In genomic region chr10:57579926-57580325, GRCh38 we compare ENCODE assay signal across 8 cellular contexts.
DNase-seq lines count a peak whose midpoint lies in the region; ATAC-seq and TF ChIP-seq lines count a peak whose summit lies in the region.

No MANE protein-coding gene starts in this region.

- H2AK5ac ChIP-seq in mesendoderm (ENCODE audit: low read length) = no peak overlapping the region

- no peaks in the 10 kb centered on the region for H3K27me3 Mint-ChIP-seq in activated CD8-positive, alpha-beta T cell treated with anti-CD3 and anti-CD28 coated beads, Interleukin-2, amount 10 ng/mL, durations not matched to agents 7 days and 5 days (ENCODE audit: low read depth)

- H3K4me3 ChIP-seq in adipocyte (ENCODE audit: low read length) = no peak overlapping the region
- no peak overlapping the region for H3K4me3 ChIP-seq in mesendoderm (ENCODE audit: low read length)
- no peak overlapping the region for H3K4me3 ChIP-seq in esophagus squamous epithelium
- no peak overlapping the region for H3K4me3 ChIP-seq in testis

- no peak overlapping the region for H3K23ac ChIP-seq in mesendoderm (ENCODE audit: low read length)

- peaks cover 6% of the 10 kb centered on the region for H3K9me3 Mint-ChIP-seq in activated CD8-positive, alpha-beta T cell treated with anti-CD3 and anti-CD28 coated beads, Interleukin-2, amount 10 ng/mL, durations not matched to agents 7 days and 5 days (ENCODE audit: insufficient read depth)

- H3K9ac ChIP-seq in adipocyte (ENCODE audit: low read length) = no peak overlapping the region
- no peak overlapping the region for H3K9ac ChIP-seq in mesendoderm (ENCODE audit: low read length)

- TF ChIP-seq CTCF in esophagus squamous epithelium (IDR thresholded peaks at IDR 0.05) (no peak), testis (IDR thresholded peaks at IDR 0.05) (peak in 1 of 3 experiments; percentile 16)

- no peaks in the 10 kb centered on the region for H3K79me1 ChIP-seq in mesendoderm (ENCODE audit: low read length)

- no peak overlapping the region for H4K8ac ChIP-seq in mesendoderm (ENCODE audit: low read depth, low read length)

- no peak overlapping the region for H4K5ac ChIP-seq in mesendoderm (ENCODE audit: low read length)

- H2BK120ac ChIP-seq in mesendoderm (ENCODE audit: low read depth, low read length) = peak overlapping the region; percentile 61

- H3K56ac ChIP-seq in mesendoderm (ENCODE audit: low read length) = no peak overlapping the region

- no peak overlapping the region for H3K18ac ChIP-seq in mesendoderm (ENCODE audit: low read length)

- H3K9me3 ChIP-seq in adipocyte (ENCODE audit: control insufficient read depth, low read length) (peaks cover 16% of the 10 kb centered on the region), esophagus squamous epithelium (peaks cover 0 to 6% (median 0%) of the 10 kb centered on the region in 3 donors), testis (no peaks in the 10 kb centered on the region)

- no peaks in the 10 kb centered on the region for H3K36me3 Mint-ChIP-seq in activated CD8-positive, alpha-beta T cell treated with anti-CD3 and anti-CD28 coated beads, Interleukin-2, amount 10 ng/mL, durations not matched to agents 7 days and 5 days (ENCODE audit: low read depth)

- no peak overlapping the region for H2BK5ac ChIP-seq in mesendoderm (ENCODE audit: low read length)

- no peaks in the 10 kb centered on the region for H3K4me1 ChIP-seq in adipocyte (ENCODE audit: control insufficient read depth, insufficient read depth, low read length)
- no peaks in the 10 kb centered on the region for H3K4me1 ChIP-seq in mesendoderm (ENCODE audit: control insufficient read depth, low read depth, low read length)
- no peaks in the 10 kb centered on the region for H3K4me1 ChIP-seq in esophagus squamous epithelium
- no peaks in the 10 kb centered on the region for H3K4me1 ChIP-seq in testis

- H3K79me2 ChIP-seq in mesendoderm (ENCODE audit: control insufficient read depth, insufficient read depth, low read length) = no peaks in the 10 kb centered on the region

- H3K36me3 ChIP-seq in adipocyte (ENCODE audit: control insufficient read depth, insufficient read depth, low read length, severe bottlenecking) = no peaks in the 10 kb centered on the region
- no peaks in the 10 kb centered on the region for H3K36me3 ChIP-seq in mesendoderm (ENCODE audit: control insufficient read depth, insufficient read depth, low read length)
- H3K36me3 ChIP-seq in esophagus squamous epithelium = no peaks in the 10 kb centered on the region
- H3K36me3 ChIP-seq in testis (ENCODE audit: low read depth, missing control alignments) = no peaks in the 10 kb centered on the region

- POLR2A ChIA-PET in activated CD8-positive, alpha-beta T cell treated with anti-CD3 and anti-CD28 coated beads, Interleukin-2, amount 10 ng/mL, durations not matched to agents 7 days and 5 days (lab: Charles Lee) = no interaction called here

- H2BK15ac ChIP-seq in mesendoderm (replicated peaks; ENCODE audit: low read depth) = no peak overlapping the region

- CTCF ChIA-PET in activated CD8-positive, alpha-beta T cell treated with anti-CD3 and anti-CD28 coated beads, Interleukin-2, amount 10 ng/mL, durations not matched to agents 7 days and 5 days (lab: Charles Lee) = no interaction called here

- peak; percentile 2 for DNase-seq in G401 (ENCODE audit: low spot score)
- peak; percentile 18 for DNase-seq in HS-5 (ENCODE audit: low read depth)
- peak; percentile 66 for DNase-seq in adipocyte (ENCODE audit: low read depth)
- DNase-seq in mesendoderm = peak; percentile 84
- DNase-seq in esophagus squamous epithelium (lab: John Stamatoyannopoulos, UW) = no peak
- DNase-seq in activated CD4-positive, alpha-beta T cell treated with anti-CD3 and anti-CD28 coated beads for 1 hour = no peak
- no peak for DNase-seq in testis
- DNase-seq in activated CD8-positive, alpha-beta T cell treated with anti-CD3 and anti-CD28 coated beads, Interleukin-2, amount 10 ng/mL, durations not matched to agents 7 days and 5 days = no peak

- H3K4me2 ChIP-seq in mesendoderm (ENCODE audit: low read length) = no peak overlapping the region

- H3K4ac ChIP-seq in mesendoderm (ENCODE audit: low read depth, low read length) = peak overlapping the region; percentile 59

- H3K4me1 Mint-ChIP-seq in activated CD8-positive, alpha-beta T cell treated with anti-CD3 and anti-CD28 coated beads, Interleukin-2, amount 10 ng/mL, durations not matched to agents 7 days and 5 days (ENCODE audit: low read depth) = no peaks in the 10 kb centered on the region

- in situ Hi-C loops in G401 (cut with HindIII; ENCODE audit: low sequenced_read_pairs) = no loop called here

- peaks cover 11% of the 10 kb centered on the region for H3K27me3 ChIP-seq in adipocyte (replicated peaks; ENCODE audit: control insufficient read depth, insufficient read depth, low read length)
- H3K27me3 ChIP-seq in mesendoderm (ENCODE audit: insufficient read depth, low read length, poor library complexity) = no peaks in the 10 kb centered on the region
- H3K27me3 ChIP-seq in esophagus squamous epithelium = no peaks in the 10 kb centered on the region
- no peaks in the 10 kb centered on the region for H3K27me3 ChIP-seq in testis

- no peak overlapping the region for H3K4me3 Mint-ChIP-seq in activated CD8-positive, alpha-beta T cell treated with anti-CD3 and anti-CD28 coated beads, Interleukin-2, amount 10 ng/mL, durations not matched to agents 7 days and 5 days

- H3K27ac ChIP-seq in mesendoderm (ENCODE audit: low read depth, low read length) = no peak overlapping the region
- no peak overlapping the region for H3K27ac ChIP-seq in esophagus squamous epithelium
- H3K27ac ChIP-seq in testis = no peak overlapping the region

- intact Hi-C loops in esophagus squamous epithelium (cut with DNase I) (no loop called here), testis (cut with DNase I; ENCODE audit: low total_unique reads) (no loop called here)

- H3K27ac Mint-ChIP-seq in activated CD8-positive, alpha-beta T cell treated with anti-CD3 and anti-CD28 coated beads, Interleukin-2, amount 10 ng/mL, durations not matched to agents 7 days and 5 days = no peak overlapping the region

- ATAC-seq in activated CD8-positive, alpha-beta T cell treated with anti-CD3 and anti-CD28 coated beads, Interleukin-2, amount 10 ng/mL, durations not matched to agents 7 days and 5 days = no peak

- TF ChIP-seq POLR2A in esophagus squamous epithelium (IDR thresholded peaks at IDR 0.05) = no peak
- no peak for TF ChIP-seq POLR2A in testis (IDR thresholded peaks at IDR 0.05)

Comparison
In these comparisons a context has a peak if more than half of its experiments do, and no peak if none do; other contexts are left out.
1. DNase-seq: peak in G401 (single experiment), HS-5 (single experiment), adipocyte (single experiment) and mesendoderm (single experiment); none in esophagus squamous epithelium (single experiment), activated CD4-positive, alpha-beta T cell treated with anti-CD3 and anti-CD28 coated beads for 1 hour (single experiment), testis (single experiment) and activated CD8-positive, alpha-beta T cell treated with anti-CD3 and anti-CD28 coated beads, Interleukin-2, amount 10 ng/mL, durations not matched to agents 7 days and 5 days (single experiment).